ENCODE assay signal across 26 cellular contexts in genomic region chr1:44507490-44508396, GRCh38.
DNase-seq lines count a peak whose midpoint lies in the region; ATAC-seq, FAIRE-seq and TF ChIP-seq lines count a peak whose summit lies in the region.
"Had no signal": no experiment of that assay in that cellular context is flagged by ENCODE, and none has a peak within 500 bp of the region (broad histone marks: within the 10 kb centered on the region; RNA-seq: fewer than 3 reads in every experiment).

No MANE protein-coding gene starts in this region.

- peaks cover 46% of the 10 kb centered on the region for H3K4me1 Mint-ChIP-seq in type B pancreatic cell (ENCODE audit: unreplicated experiment)

- DNase-seq in NCI-H2227 (lab: John Stamatoyannopoulos, UW; ENCODE audit: unreplicated experiment) (peak; percentile 15), NCI-H2227 treated with DMSO at 0.1 percent for 48 hours (lab: John Stamatoyannopoulos, UW) (no peak), frontal cortex (ENCODE audit: low spot score in 2 of 2) (peak in 1 of 2 donors; percentile 24), midbrain (lab: John Stamatoyannopoulos, UW) (peak; percentile 91), type B pancreatic cell (ENCODE audit: extremely low spot score, unreplicated experiment) (no peak), HepG2 (ENCODE audit: low spot score) (no peak), NCI-H1105 (lab: John Stamatoyannopoulos, UW) (no peak), NCI-H2171 (lab: John Stamatoyannopoulos, UW) (no peak)
- DNase-seq: activated naive CD8-positive, alpha-beta T cell treated with anti-CD3 and anti-CD28 coated beads for 36 hours; DMS153; foreskin keratinocyte; MM.1S; naive B cell; NCI-H1694 treated with DMSO at 0.1 percent for 48 hours; NCI-H446 treated with DMSO at 0.1 percent for 48 hours; small intestine; stimulated activated CD4-positive, alpha-beta T cell treated with anti-CD3 and anti-CD28 coated beads, Interleukin-2, amount 100 ng/mL, for 48 hours; stimulated activated naive CD8-positive, alpha-beta T cell treated with anti-CD3 and anti-CD28 coated beads, Interleukin-15, amount 100 ng/mL, for 72 hours had no signal

- H3K4me2 ChIP-seq in HepG2 (ENCODE audit: low read depth, low read length): no peak overlapping the region

- no TSS peak for BruUV-seq in HepG2 (replicated peaks; lab: Mats Ljungman, UMichigan)

- no peak overlapping the region for H3K9ac ChIP-seq in HepG2 (ENCODE audit: insufficient read depth, low read depth, low read length)

- H2AFZ ChIP-seq in HepG2 (ENCODE audit: low read length): no peak overlapping the region

- no peak overlapping the region for H3K27ac ChIP-seq in HepG2 (ENCODE audit: extremely low read length, insufficient read depth, low read length)
- H3K27ac ChIP-seq: C4-2B, epithelial cell of prostate, foreskin keratinocyte, prostate gland had no signal

- TF ChIP-seq CTCF in type B pancreatic cell (conservative IDR thresholded peaks at IDR 0.05) (no peak), HepG2 (CRISPR knock-in tag; IDR thresholded peaks at IDR 0.05) (no peak)

- WGBS in HepG2 (ENCODE audit: low lambda C conversion rate): 76% methylated on average over 26 of the region's 26 CpGs

- no peaks in the 10 kb centered on the region for H3K79me2 ChIP-seq in HepG2 (ENCODE audit: insufficient read depth, low read length)

- intact Hi-C loops in HepG2 (cut with micrococcal nuclease; ENCODE audit: unreplicated experiment): no loop called here

- TF ChIP-seq EP300 in HepG2 (IDR thresholded peaks at IDR 0.05; ENCODE audit: low read depth in 2 of 2, low read length in 2 of 2) (no peak), HepG2 (CRISPR knock-in tag; IDR thresholded peaks at IDR 0.05; ENCODE audit: borderline replicate concordance) (no peak)

- peaks cover 0 to 6% of the 10 kb centered on the region in 2 experiments; a peak in 2 of 5 replicates for H3K36me3 ChIP-seq in HepG2 (replicated peaks in 1 of 2; ENCODE audit: control insufficient read depth in 1 of 2, insufficient read depth in 2 of 2, low read length in 2 of 2)
- H3K36me3 ChIP-seq: prostate gland had no signal

- no peaks in the 10 kb centered on the region for H3K4me1 ChIP-seq in HepG2 (ENCODE audit: insufficient read depth, low read length)
- H3K4me1 ChIP-seq: foreskin keratinocyte, prostate gland had no signal

- no peak for TF ChIP-seq RAD21 in HepG2 (CRISPR knock-in tag; IDR thresholded peaks at IDR 0.05)

- no peaks in the 10 kb centered on the region; the same call in 1 of the 2 replicates for H4K20me1 ChIP-seq in HepG2 (ENCODE audit: insufficient read depth, low read length)

- H3K9me3 Mint-ChIP-seq in type B pancreatic cell: no peaks in the 10 kb centered on the region
- H3K9me3 Mint-ChIP-seq: activated naive CD8-positive, alpha-beta T cell treated with anti-CD3 and anti-CD28 coated beads for 36 hours; naive B cell; stimulated activated naive CD8-positive, alpha-beta T cell treated with anti-CD3 and anti-CD28 coated beads, Interleukin-15, amount 100 ng/mL, for 72 hours had no signal

- no peaks in the 10 kb centered on the region for H3K9me3 ChIP-seq in HepG2 (ENCODE audit: low read length)
- H3K9me3 ChIP-seq: prostate gland had no signal

- CTCF ChIA-PET in HepG2 (lab: Yijun Ruan, JAX; ENCODE audit: low intra/inter-chr PET ratio, low total read pairs): no interaction called here

- H3K4me3 Mint-ChIP-seq in type B pancreatic cell: peak overlapping the region; percentile 28
- H3K4me3 Mint-ChIP-seq: activated naive CD8-positive, alpha-beta T cell treated with anti-CD3 and anti-CD28 coated beads for 36 hours; naive B cell; stimulated activated naive CD8-positive, alpha-beta T cell treated with anti-CD3 and anti-CD28 coated beads, Interleukin-15, amount 100 ng/mL, for 72 hours had no signal

- H3K4me3 ChIP-seq in HepG2 (replicated peaks in 1 of 3; ENCODE audit: insufficient read depth in 1 of 3, low read depth in 2 of 3, low read length in 3 of 3): no peak overlapping the region
- H3K4me3 ChIP-seq: lung, prostate gland had no signal

- POLR2A ChIA-PET in HepG2 (lab: Yijun Ruan, JAX): no interaction called here

- no peak for TF ChIP-seq POLR2A in HepG2 (IDR thresholded peaks at IDR 0.05; ENCODE audit: insufficient read depth in 1 of 2, low read depth in 2 of 2, low read length in 2 of 2)

- H3K27ac Mint-ChIP-seq in type B pancreatic cell: no peak overlapping the region
- H3K27ac Mint-ChIP-seq: activated naive CD8-positive, alpha-beta T cell treated with anti-CD3 and anti-CD28 coated beads for 36 hours had no signal

- FAIRE-seq in frontal cortex (lab: Jason Lieb, UNC): peak; percentile 10
- no peak for FAIRE-seq in HepG2 (lab: Jason Lieb, UNC)
- FAIRE-seq: A204.1, bronchial epithelial cell, GM12892, small intestine had no signal

- H3K27me3 Mint-ChIP-seq in type B pancreatic cell: peaks cover 44% of the 10 kb centered on the region

- H3K27me3 ChIP-seq in HepG2 (ENCODE audit: control insufficient read depth in 1 of 2, insufficient read depth in 2 of 2, low read length in 2 of 2): no peaks in the 10 kb centered on the region

- in situ Hi-C loops in HepG2 (cut with HindIII; ENCODE audit: extremely low pct_ligation_motif_present, low pct_unique_long_range_greater_than_20kb): no loop called here

- H3K36me3 Mint-ChIP-seq in type B pancreatic cell: no peaks in the 10 kb centered on the region
- H3K36me3 Mint-ChIP-seq: activated naive CD8-positive, alpha-beta T cell treated with anti-CD3 and anti-CD28 coated beads for 36 hours; naive B cell had no signal

- no peak for ATAC-seq in HepG2
- ATAC-seq: foreskin keratinocyte; HCT116; stimulated activated naive CD8-positive, alpha-beta T cell treated with anti-CD3 and anti-CD28 coated beads, Interleukin-15, amount 100 ng/mL, for 72 hours had no signal

TF ChIP-seq in HepG2, 621 proteins besides CTCF, POLR2A, EP300 and RAD21:
- TF ChIP-seq HOXA7 (CRISPR knock-in tag; IDR thresholded peaks at IDR 0.05): no peak
- TF ChIP-seq SALL2 (CRISPR knock-in tag; IDR thresholded peaks at IDR 0.05): no peak
- no peak for TF ChIP-seq ZBTB44 (CRISPR knock-in tag; IDR thresholded peaks at IDR 0.05)
- TF ChIP-seq WIZ (CRISPR knock-in tag; IDR thresholded peaks at IDR 0.05): no peak
- TF ChIP-seq MIXL1 (CRISPR knock-in tag; IDR thresholded peaks at IDR 0.05): no peak

Comparison
In these comparisons a context has a peak if more than half of its experiments do, and no peak if none do; other contexts are left out.
1. DNase-seq: peak in NCI-H2227 (single experiment) and midbrain (single experiment); none in NCI-H2227 treated with DMSO at 0.1 percent for 48 hours (single experiment), type B pancreatic cell (single experiment), HepG2 (single experiment), NCI-H1105 (single experiment) and NCI-H2171 (single experiment).